25 cellular contexts compared by ENCODE assay signal in the genomic region with DNA sequence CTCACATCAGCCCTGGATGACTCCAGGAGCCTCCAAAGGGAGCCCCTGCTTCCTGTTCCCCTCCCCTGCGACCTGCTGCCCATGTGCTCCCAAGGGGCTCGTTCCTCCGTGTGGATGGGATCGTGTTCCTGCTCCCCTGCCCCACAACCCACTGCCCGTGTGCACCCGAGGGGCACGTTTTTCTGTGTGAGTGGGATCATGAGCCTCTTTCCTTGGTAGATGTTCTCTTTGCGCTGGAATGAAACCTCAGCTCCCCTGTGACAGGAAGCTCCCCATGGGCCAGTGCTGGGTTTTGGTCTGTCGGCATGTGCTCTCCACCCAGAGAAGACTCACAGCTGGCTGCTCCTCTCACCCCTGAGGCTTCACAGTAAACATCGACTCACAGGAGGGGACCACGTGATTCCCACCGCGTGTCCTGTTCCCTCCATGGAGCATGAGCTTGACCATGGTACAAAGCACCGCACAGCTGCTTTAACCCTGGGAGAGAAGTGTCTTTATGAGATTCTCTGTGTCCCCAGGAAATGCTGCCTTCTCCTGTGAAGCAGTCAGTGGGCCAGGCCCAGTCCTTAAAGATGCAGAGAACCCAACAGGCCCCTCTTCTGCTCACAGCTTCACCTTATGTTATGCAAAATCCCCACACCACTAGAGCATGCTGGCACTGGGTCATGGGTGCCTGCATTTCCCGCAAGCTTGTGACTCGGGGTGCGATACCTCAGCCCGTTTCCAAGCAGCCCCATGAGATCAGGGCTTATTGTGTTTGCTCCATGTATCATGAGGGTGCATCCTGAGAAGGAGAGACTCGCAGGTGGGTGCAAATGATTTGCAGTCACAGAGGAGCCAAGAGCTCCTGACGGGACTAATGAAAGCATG.
DNase-seq lines count a peak whose midpoint lies in the region; ATAC-seq and TF ChIP-seq lines count a peak whose summit lies in the region.
"Had no signal": no experiment of that assay in that cellular context is flagged by ENCODE, and none has a peak within 500 bp of the region (broad histone marks: within the 10 kb centered on the region; RNA-seq: fewer than 3 reads in every experiment).

No MANE protein-coding gene starts in this region.

- DNase-seq in germinal center (ENCODE audit: low spot score) (peak; percentile 22), sciatic nerve (ENCODE audit: low spot score) (peak; percentile 49), NOMO-1 (lab: John Stamatoyannopoulos, UW; ENCODE audit: unreplicated experiment in 2 of 2) (no peak)
- DNase-seq: GOT3; Kasumi-1; kidney glomerular epithelial cell; mesenchymal stem cell; MV-4-11; NCI-H1694; NCI-H2171; NCI-H524; nucleus accumbens; SJCRH30; stimulated activated CD4-positive, alpha-beta T cell treated with anti-CD3 and anti-CD28 coated beads, Interleukin-4, amount 100 ng/mL, for 4 hours; stimulated activated naive CD8-positive, alpha-beta T cell treated with anti-CD3 and anti-CD28 coated beads, Interleukin-15, Interleukin-2, amounts not matched to agents 100 U/mL and 50 U/mL, for 24 hours had no signal

- H3K9me3 ChIP-seq in BLaER1 treated with 17β-estradiol and CSF1 and Interleukin-3, amounts not matched to agents 10 nM and 100 nM (replicated peaks in 1 of 11), result peaks cover 0 to 12% (median 0%) of the 10 kb centered on the region in 11 experiments; a peak in 1 of 22 replicates
- no peaks in the 10 kb centered on the region for H3K9me3 ChIP-seq in HEK293 (ENCODE audit: control insufficient read depth, insufficient read depth, low read depth, low read length)
- H3K9me3 ChIP-seq: SJCRH30, tibial artery had no signal

- no peak overlapping the region for H3K4me3 Mint-ChIP-seq in stimulated activated memory B cell treated with anti-CD40 and anti-IgM and Interleukin-4, amounts not matched to agents 10 μg/mL and 1 μg/mL and 100 μg/mL, for 72 hours
- H3K4me3 Mint-ChIP-seq: activated T-helper 17 cell treated with anti-CD3 and anti-CD28 coated beads, Interleukin-2, amount 50 U/mL, for 72 hours had no signal

- peak overlapping the region; percentile 6 to 72 (median 61); a peak in 20 of 22 replicates for H3K4me2 ChIP-seq in BLaER1 treated with 17β-estradiol and CSF1 and Interleukin-3, amounts not matched to agents 10 nM and 100 nM

- no peak overlapping the region for H3K4me3 ChIP-seq in BLaER1 treated with 17β-estradiol and CSF1 and Interleukin-3, amounts not matched to agents 10 nM and 100 nM
- no peak overlapping the region for H3K4me3 ChIP-seq in HEK293 (ENCODE audit: low read depth, low read length)
- H3K4me3 ChIP-seq: cardiac muscle cell, SJCRH30, tibial artery had no signal

- peaks cover 5 to 29% (median 17%) of the 10 kb centered on the region in 11 experiments; a peak in 20 of 22 replicates for H3K27me3 ChIP-seq in BLaER1 treated with 17β-estradiol and CSF1 and Interleukin-3, amounts not matched to agents 10 nM and 100 nM
- H3K27me3 ChIP-seq: SJCRH30 had no signal

- no peaks in the 10 kb centered on the region for H3K9me3 Mint-ChIP-seq in stimulated activated memory B cell treated with anti-CD40 and anti-IgM and Interleukin-4, amounts not matched to agents 10 μg/mL and 1 μg/mL and 100 μg/mL, for 72 hours
- H3K9me3 Mint-ChIP-seq: activated naive CD4-positive, alpha-beta T cell treated with anti-CD3 and anti-CD28 coated beads, Interleukin-2, amount 50 U/mL, for 72 hours; activated T-helper 17 cell treated with anti-CD3 and anti-CD28 coated beads, Interleukin-2, amount 50 U/mL, for 72 hours had no signal

- no peak overlapping the region for H3K9ac ChIP-seq in BLaER1 treated with 17β-estradiol and CSF1 and Interleukin-3, amounts not matched to agents 10 nM and 100 nM

- H3K36me3 ChIP-seq in BLaER1 treated with 17β-estradiol and CSF1 and Interleukin-3, amounts not matched to agents 10 nM and 100 nM, result no peaks in the 10 kb centered on the region
- no peaks in the 10 kb centered on the region for H3K36me3 ChIP-seq in HEK293 (ENCODE audit: control insufficient read depth in 2 of 2, insufficient read depth in 1 of 2, low read length in 2 of 2)
- H3K36me3 ChIP-seq: cardiac muscle cell, SJCRH30, tibial artery had no signal

- CTCF ChIA-PET in HEK293 (lab: Yijun Ruan, JAX), result no interaction called here

- intact Hi-C loops in sciatic nerve (cut with DNase I), result no loop called here

- H3K27ac Mint-ChIP-seq in stimulated activated memory B cell treated with anti-CD40 and anti-IgM and Interleukin-4, amounts not matched to agents 10 μg/mL and 1 μg/mL and 100 μg/mL, for 72 hours, result no peak overlapping the region
- H3K27ac Mint-ChIP-seq: activated T-helper 17 cell treated with anti-CD3 and anti-CD28 coated beads, Interleukin-2, amount 50 U/mL, for 72 hours had no signal

- H4K20me1 ChIP-seq in BLaER1 treated with 17β-estradiol and CSF1 and Interleukin-3, amounts not matched to agents 10 nM and 100 nM, result no peaks in the 10 kb centered on the region

- H3K4me1 ChIP-seq in BLaER1 treated with 17β-estradiol and CSF1 and Interleukin-3, amounts not matched to agents 10 nM and 100 nM, result peaks cover 9 to 17% (median 14%) of the 10 kb centered on the region in 10 experiments
- H3K4me1 ChIP-seq in HEK293 (ENCODE audit: control insufficient read depth, insufficient read depth, low read length), result no peaks in the 10 kb centered on the region
- H3K4me1 ChIP-seq: SJCRH30 had no signal

- no peak overlapping the region for H3K27ac ChIP-seq in BLaER1 treated with 17β-estradiol and CSF1 and Interleukin-3, amounts not matched to agents 10 nM and 100 nM
- H3K27ac ChIP-seq in HEK293 (ENCODE audit: extremely low read depth, low read depth, low read length), result no peak overlapping the region
- H3K27ac ChIP-seq: cardiac muscle cell, HL-60, SJCRH30, tibial artery had no signal

- no peaks in the 10 kb centered on the region for H3K36me3 Mint-ChIP-seq in stimulated activated memory B cell treated with anti-CD40 and anti-IgM and Interleukin-4, amounts not matched to agents 10 μg/mL and 1 μg/mL and 100 μg/mL, for 72 hours
- H3K36me3 Mint-ChIP-seq: activated naive CD4-positive, alpha-beta T cell treated with anti-CD3 and anti-CD28 coated beads, Interleukin-2, amount 50 U/mL, for 72 hours had no signal

- peaks cover 8% of the 10 kb centered on the region for H3K4me1 Mint-ChIP-seq in stimulated activated memory B cell treated with anti-CD40 and anti-IgM and Interleukin-4, amounts not matched to agents 10 μg/mL and 1 μg/mL and 100 μg/mL, for 72 hours
- H3K4me1 Mint-ChIP-seq: activated T-helper 17 cell treated with anti-CD3 and anti-CD28 coated beads, Interleukin-2, amount 50 U/mL, for 72 hours had no signal

- POLR2A ChIA-PET in HEK293 (lab: Yijun Ruan, JAX), result no interaction called here

- TF ChIP-seq CTCF in HEK293 (tag by site-specific recombination; IDR thresholded peaks at IDR 0.05), result no peak

- H3K27me3 Mint-ChIP-seq in stimulated activated memory B cell treated with anti-CD40 and anti-IgM and Interleukin-4, amounts not matched to agents 10 μg/mL and 1 μg/mL and 100 μg/mL, for 72 hours, result peaks cover 30% of the 10 kb centered on the region

- no peak for ATAC-seq in sciatic nerve
- ATAC-seq in stimulated activated memory B cell treated with anti-CD40 and anti-IgM and Interleukin-4, amounts not matched to agents 10 μg/mL and 1 μg/mL and 100 μg/mL, for 72 hours, result no peak
- no peak for ATAC-seq in GM19455 (IDR thresholded peaks at IDR 0.05; ENCODE audit: unreplicated experiment)
- ATAC-seq in HG02678 (IDR thresholded peaks at IDR 0.05; ENCODE audit: unreplicated experiment), result no peak
- ATAC-seq: stimulated activated naive CD8-positive, alpha-beta T cell treated with anti-CD3 and anti-CD28 coated beads, Interleukin-15, Interleukin-2, amounts not matched to agents 100 U/mL and 50 U/mL, for 24 hours had no signal

TF ChIP-seq in HEK293, 187 proteins besides CTCF, POLR2A, EP300 and RAD21:
- TF ChIP-seq ZIC2 (tag by site-specific recombination; IDR thresholded peaks at IDR 0.05) (0 out of 2 replicates have a peak, but pooled peaks have one; percentile 19), ZNF433 (tag by site-specific recombination; IDR thresholded peaks at IDR 0.05; ENCODE audit: low read depth) (no peak)

Comparison
In these comparisons a context has a peak if more than half of its experiments do, and no peak if none do; other contexts are left out.
1. DNase-seq: peak in germinal center (single experiment) and sciatic nerve (single experiment); none in NOMO-1 (0 of 2).